Comparison of ENCODE assay signal across 14 cellular contexts in the genomic region with DNA sequence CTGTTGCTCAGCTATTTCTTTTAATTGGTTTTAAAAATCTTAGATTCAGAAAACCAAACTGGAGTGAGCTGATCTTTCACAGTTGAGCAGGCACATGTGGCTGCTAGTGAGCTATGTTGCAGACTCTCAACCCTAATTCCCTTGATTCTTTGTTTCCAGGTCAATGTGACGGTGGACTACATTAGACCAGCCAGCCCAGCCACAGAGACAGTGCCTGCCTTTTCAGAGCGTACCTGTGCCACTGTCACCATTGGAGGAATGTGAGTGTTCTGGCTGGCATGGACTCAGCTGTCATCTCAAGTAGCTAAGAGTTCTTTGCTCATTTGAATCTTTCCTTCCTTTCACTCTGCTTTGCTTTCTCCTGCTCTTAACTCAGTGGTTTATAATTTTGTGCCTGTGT.
DNase-seq lines count a peak whose midpoint lies in the region; ATAC-seq, FAIRE-seq and TF ChIP-seq lines count a peak whose summit lies in the region.
"Had no signal": no experiment of that assay in that cellular context is flagged by ENCODE, and none has a peak within 500 bp of the region (broad histone marks: within the 10 kb centered on the region; RNA-seq: fewer than 3 reads in every experiment).

No MANE protein-coding gene starts in this region.

- H3K36me3 ChIP-seq in pancreas = no peaks in the 10 kb centered on the region

- peak overlapping the region in 2 of 4 donors; percentile 29 to 56 for H3K27ac ChIP-seq in pancreas

- peaks cover 43% of the 10 kb centered on the region for H3K4me1 Mint-ChIP-seq in glutamatergic neuron (ENCODE audit: low read depth, unreplicated experiment)
- peaks cover 0 to 6% (median 1%) of the 10 kb centered on the region in 4 donors for H3K4me1 Mint-ChIP-seq in naive thymus-derived CD8-positive, alpha-beta T cell

- ATAC-seq in pancreas = peak in 3 of 4 donors; percentile 3 to 20 (median 20)
- ATAC-seq in naive thymus-derived CD8-positive, alpha-beta T cell = no peak
- no peak for ATAC-seq in omental fat pad (ENCODE audit: low FRiP score)
- ATAC-seq: activated naive CD4-positive, alpha-beta T cell treated with anti-CD3 and anti-CD28 coated beads, Interleukin-2, amount 50 U/mL, for 72 hours; GM12878 had no signal

- no peak overlapping the region for H3K4me3 Mint-ChIP-seq in glutamatergic neuron (ENCODE audit: unreplicated experiment)
- H3K4me3 Mint-ChIP-seq in naive thymus-derived CD8-positive, alpha-beta T cell = no peak overlapping the region
- H3K4me3 Mint-ChIP-seq: activated CD4-positive, alpha-beta T cell treated with anti-CD3 and anti-CD28 coated beads, Interleukin-2, amount 10 ng/mL, durations not matched to agents 7 days and 5 days had no signal

- TF ChIP-seq POLR2A in H54 (IDR thresholded peaks at IDR 0.05; ENCODE audit: low read depth, low read length) = no peak

- no peaks in the 10 kb centered on the region for H3K9me3 ChIP-seq in pancreas

- WGBS in pancreas, 2 donors = 72 to 73% methylated on average over 2 of the region's 2 CpGs

- intact Hi-C loops in pancreas (cut with DNase I) = no loop called here

- H3K4me3 ChIP-seq in pancreas = no peak overlapping the region
- H3K4me3 ChIP-seq: GM12878 had no signal

- H3K27me3 ChIP-seq in pancreas = no peaks in the 10 kb centered on the region

- H3K36me3 Mint-ChIP-seq in glutamatergic neuron (ENCODE audit: unreplicated experiment) = no peaks in the 10 kb centered on the region
- H3K36me3 Mint-ChIP-seq in naive thymus-derived CD8-positive, alpha-beta T cell = peaks cover 15 to 63% (median 21%) of the 10 kb centered on the region in 3 donors

- peak; percentile 43 for FAIRE-seq in H54 (lab: Jason Lieb, UNC)
- FAIRE-seq in pancreas (lab: Jason Lieb, UNC) = no peak
- FAIRE-seq: GM12878 had no signal

- H3K27me3 Mint-ChIP-seq in glutamatergic neuron (ENCODE audit: unreplicated experiment) = no peaks in the 10 kb centered on the region
- H3K27me3 Mint-ChIP-seq in naive thymus-derived CD8-positive, alpha-beta T cell = no peaks in the 10 kb centered on the region
- H3K27me3 Mint-ChIP-seq: activated CD4-positive, alpha-beta T cell treated with anti-CD3 and anti-CD28 coated beads, Interleukin-2, amount 10 ng/mL, durations not matched to agents 7 days and 5 days had no signal

- H3K4me1 ChIP-seq in pancreas = peaks cover 26 to 43% (median 40%) of the 10 kb centered on the region in 3 donors

- peak overlapping the region; percentile 23 for H3K27ac Mint-ChIP-seq in glutamatergic neuron (ENCODE audit: unreplicated experiment)
- H3K27ac Mint-ChIP-seq in naive thymus-derived CD8-positive, alpha-beta T cell = no peak overlapping the region
- H3K27ac Mint-ChIP-seq: activated CD4-positive, alpha-beta T cell treated with anti-CD3 and anti-CD28 coated beads, Interleukin-2, amount 10 ng/mL, durations not matched to agents 7 days and 5 days; activated naive CD4-positive, alpha-beta T cell treated with anti-CD3 and anti-CD28 coated beads, Interleukin-2, amount 50 U/mL, for 72 hours had no signal

- POLR2A ChIA-PET in naive thymus-derived CD8-positive, alpha-beta T cell (lab: Charles Lee) = no interaction called here

- TF ChIP-seq CTCF in glutamatergic neuron (IDR thresholded peaks at IDR 0.05; ENCODE audit: partially characterized antibody, unreplicated experiment) (no peak), pancreas (IDR thresholded peaks at IDR 0.05) (no peak), omental fat pad (IDR thresholded peaks at IDR 0.05) (no peak)

- H3K9me3 Mint-ChIP-seq in glutamatergic neuron (ENCODE audit: unreplicated experiment) = no peaks in the 10 kb centered on the region
- H3K9me3 Mint-ChIP-seq in naive thymus-derived CD8-positive, alpha-beta T cell = no peaks in the 10 kb centered on the region
- H3K9me3 Mint-ChIP-seq: activated CD4-positive, alpha-beta T cell treated with anti-CD3 and anti-CD28 coated beads, Interleukin-2, amount 10 ng/mL, durations not matched to agents 7 days and 5 days; activated naive CD4-positive, alpha-beta T cell treated with anti-CD3 and anti-CD28 coated beads, Interleukin-2, amount 50 U/mL, for 72 hours had no signal

- DNase-seq in H54 (ENCODE audit: insufficient read length, low spot score) (no peak), NCI-H69 (lab: John Stamatoyannopoulos, UW) (peak; percentile 49), glutamatergic neuron (no peak), pancreas (no peak), GOT3 (lab: John Stamatoyannopoulos, UW) (no peak), omental fat pad (ENCODE audit: low spot score) (no peak), NK-92 (lab: John Stamatoyannopoulos, UW; ENCODE audit: unreplicated experiment) (no peak)
- no peak for DNase-seq in naive thymus-derived CD8-positive, alpha-beta T cell
- DNase-seq: activated CD4-positive, alpha-beta T cell treated with anti-CD3 and anti-CD28 coated beads, Interleukin-2, amount 10 ng/mL, durations not matched to agents 7 days and 5 days; NCI-H510A; stimulated activated CD4-positive, alpha-beta T cell treated with anti-CD3 and anti-CD28 coated beads, Interleukin-4, amount 100 ng/mL, for 24 hours; stimulated activated CD8-positive, alpha-beta memory T cell treated with anti-CD3 and anti-CD28 coated beads, Interleukin-4, amount 100 ng/mL, for 48 hours had no signal

Comparison
In these comparisons a context has a peak if more than half of its experiments do, and no peak if none do; other contexts are left out.
1. ATAC-seq: peak in pancreas (3 of 4); none in naive thymus-derived CD8-positive, alpha-beta T cell (0 of 2) and omental fat pad (single experiment).